ENCODE assay signal across 1 cellular context in the genomic region with DNA sequence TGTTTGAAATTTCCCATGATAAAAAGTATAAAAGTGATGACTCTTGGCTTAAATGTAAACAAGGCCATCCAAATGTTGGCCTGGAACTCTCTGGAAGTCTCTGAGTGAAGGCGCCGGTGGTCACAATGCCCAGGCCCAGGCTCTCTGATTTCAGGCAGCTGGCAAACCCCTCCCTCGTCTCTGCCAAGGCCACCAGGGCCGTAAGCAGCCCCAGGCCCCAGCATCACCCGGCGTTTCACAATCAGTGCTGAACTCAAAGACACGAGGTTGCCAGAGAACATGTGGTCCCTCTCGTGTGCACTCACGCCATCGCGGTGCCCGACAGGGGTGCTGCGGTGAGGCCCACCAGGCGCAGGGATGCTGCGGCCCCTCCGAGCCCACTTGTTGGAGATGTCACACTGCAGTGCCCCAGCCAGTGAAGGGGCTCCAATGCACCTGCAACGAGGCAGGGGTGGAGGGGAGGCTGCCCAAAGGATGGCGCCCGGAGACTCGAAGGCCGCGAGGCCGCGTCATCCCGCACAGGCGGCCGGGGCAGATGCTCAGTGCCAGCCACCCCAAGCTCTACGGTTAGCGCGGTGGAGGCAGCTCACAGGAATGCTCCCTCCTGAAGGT.
TF ChIP-seq lines count a peak whose summit lies in the region.

No MANE protein-coding gene starts in this region.

TF ChIP-seq in HepG2, 621 proteins besides CTCF, POLR2A, EP300 and RAD21:
- TF ChIP-seq AGO2 (optimal IDR thresholded peaks at IDR 0.05; ENCODE audit: low read depth, low read length): peak; percentile 57
- TF ChIP-seq, protein P1, sequence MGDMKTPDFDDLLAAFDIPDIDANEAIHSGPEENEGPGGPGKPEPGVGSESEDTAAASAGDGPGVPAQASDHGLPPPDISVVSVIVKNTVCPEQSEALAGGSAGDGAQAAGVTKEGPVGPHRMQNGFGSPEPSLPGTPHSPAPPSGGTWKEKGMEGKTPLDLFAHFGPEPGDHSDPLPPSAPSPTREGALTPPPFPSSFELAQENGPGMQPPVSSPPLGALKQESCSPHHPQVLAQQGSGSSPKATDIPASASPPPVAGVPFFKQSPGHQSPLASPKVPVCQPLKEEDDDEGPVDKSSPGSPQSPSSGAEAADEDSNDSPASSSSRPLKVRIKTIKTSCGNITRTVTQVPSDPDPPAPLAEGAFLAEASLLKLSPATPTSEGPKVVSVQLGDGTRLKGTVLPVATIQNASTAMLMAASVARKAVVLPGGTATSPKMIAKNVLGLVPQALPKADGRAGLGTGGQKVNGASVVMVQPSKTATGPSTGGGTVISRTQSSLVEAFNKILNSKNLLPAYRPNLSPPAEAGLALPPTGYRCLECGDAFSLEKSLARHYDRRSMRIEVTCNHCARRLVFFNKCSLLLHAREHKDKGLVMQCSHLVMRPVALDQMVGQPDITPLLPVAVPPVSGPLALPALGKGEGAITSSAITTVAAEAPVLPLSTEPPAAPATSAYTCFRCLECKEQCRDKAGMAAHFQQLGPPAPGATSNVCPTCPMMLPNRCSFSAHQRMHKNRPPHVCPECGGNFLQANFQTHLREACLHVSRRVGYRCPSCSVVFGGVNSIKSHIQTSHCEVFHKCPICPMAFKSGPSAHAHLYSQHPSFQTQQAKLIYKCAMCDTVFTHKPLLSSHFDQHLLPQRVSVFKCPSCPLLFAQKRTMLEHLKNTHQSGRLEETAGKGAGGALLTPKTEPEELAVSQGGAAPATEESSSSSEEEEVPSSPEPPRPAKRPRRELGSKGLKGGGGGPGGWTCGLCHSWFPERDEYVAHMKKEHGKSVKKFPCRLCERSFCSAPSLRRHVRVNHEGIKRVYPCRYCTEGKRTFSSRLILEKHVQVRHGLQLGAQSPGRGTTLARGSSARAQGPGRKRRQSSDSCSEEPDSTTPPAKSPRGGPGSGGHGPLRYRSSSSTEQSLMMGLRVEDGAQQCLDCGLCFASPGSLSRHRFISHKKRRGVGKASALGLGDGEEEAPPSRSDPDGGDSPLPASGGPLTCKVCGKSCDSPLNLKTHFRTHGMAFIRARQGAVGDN (CRISPR knock-in tag; IDR thresholded peaks at IDR 0.05): peak; percentile 26; the same call in 1 of the 2 replicates
- TF ChIP-seq RNF2 (conservative IDR thresholded peaks at IDR 0.05; ENCODE audit: low read depth): no peak
TF ChIP-seq in HepG2: peak in this region for 2.
